ENCODE assay signal across 1 cellular context in genomic region chr1:225694151-225694603, GRCh38.
TF ChIP-seq lines count a peak whose summit lies in the region.

No MANE protein-coding gene starts in this region.

TF ChIP-seq in K562, 482 proteins besides CTCF, POLR2A, EP300 and RAD21 (continued from another document and continues in another):
- TF ChIP-seq ZNF592 (IDR thresholded peaks at IDR 0.05) (no peak), ETV5 (CRISPR knock-in tag; IDR thresholded peaks at IDR 0.05; ENCODE audit: low read depth) (no peak), SRSF9 (IDR thresholded peaks at IDR 0.05; ENCODE audit: borderline replicate concordance, low read depth, low read length) (no peak), ASH1L (IDR thresholded peaks at IDR 0.05; ENCODE audit: borderline replicate concordance, low read depth, partially characterized antibody) (no peak), POLR2G (IDR thresholded peaks at IDR 0.05; ENCODE audit: low read depth, low read length) (no peak), RCOR1 (IDR thresholded peaks at IDR 0.05; ENCODE audit: borderline replicate concordance in 1 of 2, low read depth in 2 of 2, low read length in 2 of 2) (peak in 1 of 2 experiments; percentile 60; a peak in 1 of 4 replicates), VEZF1 (CRISPR knock-in tag; IDR thresholded peaks at IDR 0.05) (no peak; the same call in 1 of the 2 replicates), KHSRP (IDR thresholded peaks at IDR 0.05) (no peak), ZNF324 (CRISPR knock-in tag; IDR thresholded peaks at IDR 0.05) (no peak), SFPQ (IDR thresholded peaks at IDR 0.05; ENCODE audit: low read depth, low read length) (no peak), MAZ (CRISPR knock-in tag; conservative IDR thresholded peaks at IDR 0.05 in 1 of 2, IDR thresholded peaks at IDR 0.05 in 1 of 2) (no peak), ZNF740 (CRISPR knock-in tag; IDR thresholded peaks at IDR 0.05) (no peak), ZNF740 (tag; IDR thresholded peaks at IDR 0.05) (no peak), ZC3H11A (IDR thresholded peaks at IDR 0.05; ENCODE audit: low read depth, low read length) (no peak), ZKSCAN8 (CRISPR knock-in tag; IDR thresholded peaks at IDR 0.05) (no peak), TEAD4 (IDR thresholded peaks at IDR 0.05; ENCODE audit: low read length) (no peak), TEAD4 (CRISPR knock-in tag; IDR thresholded peaks at IDR 0.05; ENCODE audit: borderline replicate concordance) (no peak), ZFX (CRISPR knock-in tag; IDR thresholded peaks at IDR 0.05) (no peak), U2AF1 (optimal IDR thresholded peaks at IDR 0.05; ENCODE audit: low read depth, low read length) (no peak), ETV1 (tag; conservative IDR thresholded peaks at IDR 0.05; ENCODE audit: low read depth) (peak; percentile 34; the same call in 1 of the 2 replicates), RNF219 (CRISPR knock-in tag; IDR thresholded peaks at IDR 0.05) (no peak), FOSL1 (tag; conservative IDR thresholded peaks at IDR 0.05) (0 out of 2 replicates have a peak, but pooled peaks have one; percentile 33), E2F1 (CRISPR knock-in tag; IDR thresholded peaks at IDR 0.05) (no peak), SNRNP70 (optimal IDR thresholded peaks at IDR 0.05; ENCODE audit: low read depth, low read length) (no peak), FOXP1 (CRISPR knock-in tag; IDR thresholded peaks at IDR 0.05) (no peak), ZHX1 (conservative IDR thresholded peaks at IDR 0.05; ENCODE audit: low read length) (no peak), ARID2 (IDR thresholded peaks at IDR 0.05) (no peak), CREBBP (IDR thresholded peaks at IDR 0.05; ENCODE audit: low read depth, low read length) (no peak), GTF2A2 (tag; IDR thresholded peaks at IDR 0.05) (no peak), ZNF384 (IDR thresholded peaks at IDR 0.05; ENCODE audit: low read depth, low read length) (no peak), ESRRB (CRISPR knock-in tag; IDR thresholded peaks at IDR 0.05; ENCODE audit: borderline replicate concordance) (no peak), NR2C1 (IDR thresholded peaks at IDR 0.05) (no peak), NR2C1 (tag; IDR thresholded peaks at IDR 0.05) (0 out of 2 replicates have a peak, but pooled peaks have one; percentile 11), NR2C2 (CRISPR knock-in tag; IDR thresholded peaks at IDR 0.05) (no peak), NR2C2 (tag; IDR thresholded peaks at IDR 0.05) (peak; percentile 63; the same call in 1 of the 2 replicates), KLF1 (tag; IDR thresholded peaks at IDR 0.05) (no peak), ZSCAN29 (IDR thresholded peaks at IDR 0.05) (no peak), SOX6 (IDR thresholded peaks at IDR 0.05) (peak; percentile 58; the same call in 1 of the 2 replicates), KAT8 (IDR thresholded peaks at IDR 0.05; ENCODE audit: low read depth) (no peak), ARID4B (CRISPR knock-in tag; IDR thresholded peaks at IDR 0.05) (no peak)
